Comparison of ENCODE assay signal across 24 cellular contexts in the genomic region with DNA sequence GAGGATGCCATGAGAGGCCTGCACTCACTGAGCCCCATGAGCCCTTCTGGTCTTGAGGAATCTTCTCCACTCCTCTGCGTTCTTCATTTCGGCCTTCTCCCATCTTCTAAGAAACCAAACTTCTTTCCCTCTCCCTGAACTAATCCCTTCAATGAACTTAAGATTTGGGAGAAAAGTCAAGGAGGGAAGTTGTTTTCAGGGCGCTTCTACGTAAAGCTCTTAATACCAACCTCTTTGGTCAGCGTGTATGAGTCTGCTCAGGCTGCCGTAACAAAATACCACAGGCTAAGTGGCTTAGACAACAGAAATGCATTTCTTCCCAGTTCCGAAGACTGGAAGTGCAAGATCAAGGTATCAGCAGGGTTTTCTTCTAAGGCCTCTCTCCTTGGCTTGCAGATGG.
"Had no signal": no experiment of that assay in that cellular context is flagged by ENCODE, and none has a peak within 500 bp of the region (broad histone marks: within the 10 kb centered on the region; RNA-seq: fewer than 3 reads in every experiment).

No MANE protein-coding gene starts in this region.

- H3K4me3 ChIP-seq: colonic mucosa, esophagus squamous epithelium, gastrocnemius medialis, heart right ventricle, left lung, lower lobe of right lung, mucosa of descending colon had no signal

- H3K9me3 ChIP-seq: colonic mucosa, gastrocnemius medialis, left lung, lower lobe of right lung, mucosa of descending colon had no signal

- H3K27me3 ChIP-seq: colonic mucosa, esophagus squamous epithelium, gastrocnemius medialis had no signal

- H3K27ac ChIP-seq: colonic mucosa, epithelial cell of prostate, esophagus squamous epithelium, gastrocnemius medialis, heart right ventricle, left lung, lower lobe of right lung had no signal

- DNase-seq: colonic mucosa; cortex of kidney; effector CD8-positive, alpha-beta T cell; effector memory CD8-positive, alpha-beta T cell; endodermal cell; erythroblast; esophagus squamous epithelium; foreskin melanocyte; gastrocnemius medialis; glutamatergic neuron; head of caudate nucleus; heart right ventricle; hippocampal formation; left cardiac atrium; left lung; left ventricle myocardium superior; lower lobe of right lung; mesenchymal stem cell; mucosa of descending colon had no signal

- H3K4me1 ChIP-seq: colonic mucosa, esophagus squamous epithelium, gastrocnemius medialis, heart right ventricle, left lung, lower lobe of right lung had no signal

- FAIRE-seq: endometrium, islet of Langerhans, keratinocyte had no signal

- H3K36me3 ChIP-seq: colonic mucosa, esophagus squamous epithelium, gastrocnemius medialis, heart right ventricle, left lung, lower lobe of right lung had no signal

- ATAC-seq: effector memory CD8-positive, alpha-beta T cell; esophagus mucosa; gastrocnemius medialis; heart right ventricle; left cardiac atrium; left lung; left ventricle myocardium superior; lower lobe of right lung; mucosa of descending colon had no signal
